In the genomic region with DNA sequence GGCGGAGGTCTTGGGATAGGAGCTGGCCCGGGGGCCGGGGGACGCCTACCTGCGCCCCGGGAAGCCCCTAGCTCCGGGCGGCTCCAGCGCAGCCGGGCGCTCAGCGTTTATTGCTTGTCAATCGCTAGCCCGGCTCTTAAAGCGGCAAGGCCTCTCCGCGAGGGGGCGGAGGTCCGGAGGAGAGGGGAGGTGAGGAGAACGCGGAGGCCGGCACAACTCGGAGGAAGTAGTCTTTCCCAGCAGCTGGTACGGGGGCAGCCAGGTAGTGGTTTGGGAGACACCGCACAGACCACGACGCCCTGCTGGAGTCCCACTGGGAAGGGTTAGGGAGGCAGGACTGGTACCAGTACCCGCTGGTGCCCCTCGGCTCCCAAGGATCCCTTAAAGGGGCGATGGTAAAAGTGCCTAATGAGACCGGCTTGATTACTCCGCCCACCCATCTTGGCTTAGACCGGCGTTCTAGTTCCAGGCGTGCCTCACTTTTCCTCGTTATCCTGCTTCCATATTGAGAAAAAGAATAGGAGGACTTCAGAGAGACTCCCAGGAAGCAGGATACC, we compare ENCODE assay signal across 8 cellular contexts. TPM values are rescaled to one million over a fixed set of nuclear protein-coding genes. Genes with fewer than 3 reads are reported as not detected.
A peak's percentile ranks its signal among the peaks of the same experiment; 100 is the strongest.
DNase-seq lines count a peak whose midpoint lies in the region; ATAC-seq and TF ChIP-seq lines count a peak whose summit lies in the region.

A gene with protein sequence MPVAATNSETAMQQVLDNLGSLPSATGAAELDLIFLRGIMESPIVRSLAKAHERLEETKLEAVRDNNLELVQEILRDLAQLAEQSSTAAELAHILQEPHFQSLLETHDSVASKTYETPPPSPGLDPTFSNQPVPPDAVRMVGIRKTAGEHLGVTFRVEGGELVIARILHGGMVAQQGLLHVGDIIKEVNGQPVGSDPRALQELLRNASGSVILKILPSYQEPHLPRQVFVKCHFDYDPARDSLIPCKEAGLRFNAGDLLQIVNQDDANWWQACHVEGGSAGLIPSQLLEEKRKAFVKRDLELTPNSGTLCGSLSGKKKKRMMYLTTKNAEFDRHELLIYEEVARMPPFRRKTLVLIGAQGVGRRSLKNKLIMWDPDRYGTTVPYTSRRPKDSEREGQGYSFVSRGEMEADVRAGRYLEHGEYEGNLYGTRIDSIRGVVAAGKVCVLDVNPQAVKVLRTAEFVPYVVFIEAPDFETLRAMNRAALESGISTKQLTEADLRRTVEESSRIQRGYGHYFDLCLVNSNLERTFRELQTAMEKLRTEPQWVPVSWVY (minus strand): TSS at position 112 of the 557 bp plus-strand sequence. CDS start 3,076 bp downstream, outside the sequence.

- peak within 1 kb of the TSS; percentile 48 for H3K4me3 ChIP-seq in Jurkat, Clone E6-1 (ENCODE audit: low read length)
- H3K4me3 ChIP-seq in ascending aorta (peak within 1 kb of the TSS; percentile 75 to 81), left ventricle myocardium inferior (peak within 1 kb of the TSS; percentile 93)

- H3K36me3 ChIP-seq in ascending aorta (peaks cover 0 to 5% of the 10 kb centered on the region in 2 donors), left ventricle myocardium inferior (no peaks in the 10 kb centered on the region)

- peaks cover 0 to 24% (median 5%) of the 10 kb centered on the region in 7 donors for H3K9me3 Mint-ChIP-seq in CD14-positive monocyte

- ATAC-seq in HG03354 (IDR thresholded peaks at IDR 0.05; ENCODE audit: poor library complexity, severe bottlenecking, unreplicated experiment) (no peak), HG03159 (IDR thresholded peaks at IDR 0.05; ENCODE audit: unreplicated experiment) (no peak)

- H3K36me3 Mint-ChIP-seq in CD14-positive monocyte: no peaks in the 10 kb centered on the region

- peak; percentile 16 for TF ChIP-seq CTCF in CD14-positive monocyte (IDR thresholded peaks at IDR 0.05)
- TF ChIP-seq CTCF in ascending aorta (IDR thresholded peaks at IDR 0.05): peak in 1 of 3 experiments; percentile 31
- peak; percentile 50 for TF ChIP-seq CTCF in left ventricle myocardium inferior (IDR thresholded peaks at IDR 0.05; ENCODE audit: borderline replicate concordance)

- H3K27ac ChIP-seq in ascending aorta: peak within 1 kb of the TSS; percentile 89 to 96
- H3K27ac ChIP-seq in left ventricle myocardium inferior (replicated peaks): peak within 1 kb of the TSS; percentile 79

- intact Hi-C loops in CD14-positive monocyte (cut with micrococcal nuclease): no loop called here
- intact Hi-C loops in ascending aorta (cut with DNase I): loop anchor here (1.0 to 10.0 kb wide), 4 partner anchors 234 to 1237 kb away; partner anchors contain the start of genes HEXIM1, HROB and SLC25A39
- intact Hi-C loops in left ventricle myocardium inferior (cut with micrococcal nuclease): no loop called here
- intact Hi-C loops in posterior cingulate gyrus (cut with DNase I): no loop called here

- peaks cover 50 to 66% (median 56%) of the 10 kb centered on the region in 3 donors for H3K27me3 Mint-ChIP-seq in CD14-positive monocyte (ENCODE audit: low read depth in 3 of 3)

- peak within 1 kb of the TSS in 2 of 7 donors; percentile 11 to 48 for H3K27ac Mint-ChIP-seq in CD14-positive monocyte

- peaks cover 27% of the 10 kb centered on the region for H3K4me1 Mint-ChIP-seq in CD14-positive monocyte

- peak within 1 kb of the TSS; percentile 64 to 83 for H3K4me3 Mint-ChIP-seq in CD14-positive monocyte

- H3K9me3 ChIP-seq in ascending aorta: no peaks in the 10 kb centered on the region
- no peaks in the 10 kb centered on the region for H3K9me3 ChIP-seq in left ventricle myocardium inferior (replicated peaks)

- no peak for DNase-seq in CD14-positive monocyte (ENCODE audit: low spot score)
- peak; percentile 37 for DNase-seq in Jurkat, Clone E6-1 (ENCODE audit: low read depth, low spot score)
- peak; percentile 30 to 56 (median 37) for DNase-seq in T-helper 1 cell
- DNase-seq in ascending aorta (ENCODE audit: low spot score in 2 of 2): peak in 1 of 2 donors; percentile 87
- DNase-seq in left ventricle myocardium inferior: peak; percentile 72
- peak; percentile 73 to 97 (median 84) for DNase-seq in posterior cingulate gyrus

- H3K4me1 ChIP-seq in ascending aorta (peaks cover 4 to 11% of the 10 kb centered on the region in 2 donors), left ventricle myocardium inferior (peaks cover 46% of the 10 kb centered on the region)

- H3K27me3 ChIP-seq in ascending aorta (no peaks in the 10 kb centered on the region), left ventricle myocardium inferior (ENCODE audit: low read depth) (no peaks in the 10 kb centered on the region)

RNA-seq across cellular contexts. Expression of the gene that starts here (rescaled TPM):
- polyA plus RNA-seq in CD14-positive monocyte: not detected
- 13.0 TPM for polyA plus RNA-seq in Jurkat, Clone E6-1 (2012; ENCODE audit: insufficient read depth, insufficient read length)
- 16.7 TPM for total RNA-seq in ascending aorta
- total RNA-seq in left ventricle myocardium inferior: 12.1 TPM
